In genomic region chrX:133307637-133308485, GRCh38 we compare ENCODE assay signal across 14 cellular contexts.
DNase-seq lines count a peak whose midpoint lies in the region; ATAC-seq and TF ChIP-seq lines count a peak whose summit lies in the region.
"Had no signal": no experiment of that assay in that cellular context is flagged by ENCODE, and none has a peak within 500 bp of the region (broad histone marks: within the 10 kb centered on the region; RNA-seq: fewer than 3 reads in every experiment).

No MANE protein-coding gene starts in this region.

- no peak overlapping the region for H4K91ac ChIP-seq in mesenchymal stem cell (ENCODE audit: low read length)

- H2BK120ac ChIP-seq in mesenchymal stem cell (ENCODE audit: low read depth, low read length): no peak overlapping the region

- H2BK12ac ChIP-seq in mesenchymal stem cell (ENCODE audit: low read length in 2 of 2): no peak overlapping the region

- H3K4me1 Mint-ChIP-seq in stimulated activated memory B cell treated with anti-CD40 and anti-IgM and Interleukin-4, amounts not matched to agents 10 μg/mL and 1 μg/mL and 100 μg/mL, for 72 hours: no peaks in the 10 kb centered on the region

- TF ChIP-seq EP300 in transverse colon (IDR thresholded peaks at IDR 0.05; ENCODE audit: low read depth): no peak

- H3K9me3 ChIP-seq in mesenchymal stem cell (ENCODE audit: control insufficient read depth, low read length): no peaks in the 10 kb centered on the region
- no peaks in the 10 kb centered on the region for H3K9me3 ChIP-seq in transverse colon

- no peak overlapping the region for H4K8ac ChIP-seq in mesenchymal stem cell (ENCODE audit: low read length)

- H3K79me1 ChIP-seq in mesenchymal stem cell (replicated peaks; ENCODE audit: low read length, poor library complexity, severe bottlenecking): peaks cover 4% of the 10 kb centered on the region

- H2BK5ac ChIP-seq in mesenchymal stem cell (ENCODE audit: low read depth, low read length, poor library complexity, severe bottlenecking): no peak overlapping the region

- in situ Hi-C loops in transverse colon (cut with MboI; ENCODE audit: low pct_ligation_motif_present in 1 of 4, low pct_unique_long_range_greater_than_20kb in 1 of 4, low sequenced_read_pairs in 3 of 4): no loop called here

- intact Hi-C loops in transverse colon (cut with DNase I; ENCODE audit: low total_unique reads): no loop called here

- no peak overlapping the region for H3K4ac ChIP-seq in mesenchymal stem cell (ENCODE audit: low read depth in 1 of 2, low read length in 2 of 2)

- H3K36me3 ChIP-seq in mesenchymal stem cell (ENCODE audit: control insufficient read depth in 1 of 2, insufficient read depth in 2 of 2, low read depth in 1 of 2, low read length in 2 of 2) (peaks cover 3 to 64% of the 10 kb centered on the region in 2 experiments), transverse colon (no peaks in the 10 kb centered on the region)

- no peak overlapping the region for H3K23ac ChIP-seq in mesenchymal stem cell (ENCODE audit: low read length in 2 of 2)

- H3K27ac ChIP-seq in mesenchymal stem cell (ENCODE audit: low read length, poor library complexity, severe bottlenecking) (no peak overlapping the region), transverse colon (peak overlapping the region in 3 of 4 donors; percentile 21 to 38 (median 34))

- TF ChIP-seq CTCF in fibroblast of the aortic adventitia (IDR thresholded peaks at IDR 0.05; ENCODE audit: insufficient read depth, low read length) (no peak), transverse colon (IDR thresholded peaks at IDR 0.05) (no peak)

- no peak overlapping the region for H2AK5ac ChIP-seq in mesenchymal stem cell (ENCODE audit: low read length, severe bottlenecking)

- no peak overlapping the region for H3K9ac ChIP-seq in mesenchymal stem cell (ENCODE audit: low read length)

- H3K18ac ChIP-seq in mesenchymal stem cell (ENCODE audit: low read depth in 1 of 2, low read length in 2 of 2): no peak overlapping the region

- ATAC-seq in GM21528 (IDR thresholded peaks at IDR 0.05; ENCODE audit: low FRiP score, unreplicated experiment): no peak
- ATAC-seq in stimulated activated memory B cell treated with anti-CD40 and anti-IgM and Interleukin-4, amounts not matched to agents 10 μg/mL and 1 μg/mL and 100 μg/mL, for 72 hours: no peak

- WGBS in mesenchymal stem cell: 55% methylated on average over 6 of the region's 13 CpGs
- 30 to 60% methylated on average over 4 to 13 of the region's 13 CpGs for WGBS in transverse colon (ENCODE audit: low coverage in 1 of 2), 2 donors

- no peak overlapping the region for H3K4me3 Mint-ChIP-seq in stimulated activated memory B cell treated with anti-CD40 and anti-IgM and Interleukin-4, amounts not matched to agents 10 μg/mL and 1 μg/mL and 100 μg/mL, for 72 hours
- H3K4me3 Mint-ChIP-seq: stimulated activated naive CD8-positive, alpha-beta T cell treated with anti-CD3 and anti-CD28 coated beads, Interleukin-15, Interleukin-2, amounts not matched to agents 100 ng/mL and 50 ng/mL, for 24 hours had no signal

- H3K27ac Mint-ChIP-seq in stimulated activated memory B cell treated with anti-CD40 and anti-IgM and Interleukin-4, amounts not matched to agents 10 μg/mL and 1 μg/mL and 100 μg/mL, for 72 hours: no peak overlapping the region
- H3K27ac Mint-ChIP-seq: stimulated activated naive CD8-positive, alpha-beta T cell treated with anti-CD3 and anti-CD28 coated beads, Interleukin-15, Interleukin-2, amounts not matched to agents 100 ng/mL and 50 ng/mL, for 24 hours had no signal

- peak; percentile 70 for DNase-seq in OCI-M1 (lab: John Stamatoyannopoulos, UW)
- peak; percentile 5 for DNase-seq in fibroblast of the aortic adventitia (ENCODE audit: low read depth)
- peak; percentile 54 for DNase-seq in mesenchymal stem cell
- DNase-seq in transverse colon: peak; percentile 13
- DNase-seq in HCEC 1CT: no peak
- DNase-seq: activated CD8-positive, alpha-beta memory T cell treated with anti-CD3 and anti-CD28 coated beads, Interleukin-2, amount 50 U/mL, for 4 hours; KG1; mammary epithelial cell; NCI-H1694 treated with DMSO at 0.1 percent for 48 hours; NCI-H69; SHP77 treated with DMSO at 0.1 percent for 48 hours had no signal

- H3K9me3 Mint-ChIP-seq in stimulated activated memory B cell treated with anti-CD40 and anti-IgM and Interleukin-4, amounts not matched to agents 10 μg/mL and 1 μg/mL and 100 μg/mL, for 72 hours: peaks cover 2% of the 10 kb centered on the region
- H3K9me3 Mint-ChIP-seq: stimulated activated naive CD8-positive, alpha-beta T cell treated with anti-CD3 and anti-CD28 coated beads, Interleukin-15, Interleukin-2, amounts not matched to agents 100 ng/mL and 50 ng/mL, for 24 hours had no signal

- no peak overlapping the region for H3K4me2 ChIP-seq in mesenchymal stem cell (ENCODE audit: low read length, poor library complexity, severe bottlenecking)

- H3K4me1 ChIP-seq in mesenchymal stem cell (ENCODE audit: control insufficient read depth, insufficient read depth, low read depth, low read length): peaks cover 2% of the 10 kb centered on the region
- no peaks in the 10 kb centered on the region for H3K4me1 ChIP-seq in transverse colon

- no peak overlapping the region for H3K14ac ChIP-seq in mesenchymal stem cell (ENCODE audit: low read length in 2 of 2)

- H3K36me3 Mint-ChIP-seq in stimulated activated memory B cell treated with anti-CD40 and anti-IgM and Interleukin-4, amounts not matched to agents 10 μg/mL and 1 μg/mL and 100 μg/mL, for 72 hours: no peaks in the 10 kb centered on the region

- H3K27me3 Mint-ChIP-seq in stimulated activated memory B cell treated with anti-CD40 and anti-IgM and Interleukin-4, amounts not matched to agents 10 μg/mL and 1 μg/mL and 100 μg/mL, for 72 hours: peaks cover 10% of the 10 kb centered on the region

- no peak overlapping the region for H2AFZ ChIP-seq in mesenchymal stem cell (ENCODE audit: low read depth, low read length)

- H3K4me3 ChIP-seq in fibroblast of the aortic adventitia (ENCODE audit: low read depth, low read length) (no peak overlapping the region), mesenchymal stem cell (ENCODE audit: insufficient read depth in 1 of 2, low read depth in 1 of 2, low read length in 2 of 2) (no peak overlapping the region), transverse colon (no peak overlapping the region)

- H3K27me3 ChIP-seq in mesenchymal stem cell (ENCODE audit: control insufficient read depth in 1 of 2, insufficient read depth in 1 of 2, low read length in 2 of 2): peaks cover 0 to 15% of the 10 kb centered on the region in 2 experiments
- H3K27me3 ChIP-seq in transverse colon: no peaks in the 10 kb centered on the region

- no peak for TF ChIP-seq POLR2A in transverse colon (IDR thresholded peaks at IDR 0.05)

- H2BK15ac ChIP-seq in mesenchymal stem cell (ENCODE audit: low read depth, poor library complexity, severe bottlenecking): no peak overlapping the region
